In the genomic region with DNA sequence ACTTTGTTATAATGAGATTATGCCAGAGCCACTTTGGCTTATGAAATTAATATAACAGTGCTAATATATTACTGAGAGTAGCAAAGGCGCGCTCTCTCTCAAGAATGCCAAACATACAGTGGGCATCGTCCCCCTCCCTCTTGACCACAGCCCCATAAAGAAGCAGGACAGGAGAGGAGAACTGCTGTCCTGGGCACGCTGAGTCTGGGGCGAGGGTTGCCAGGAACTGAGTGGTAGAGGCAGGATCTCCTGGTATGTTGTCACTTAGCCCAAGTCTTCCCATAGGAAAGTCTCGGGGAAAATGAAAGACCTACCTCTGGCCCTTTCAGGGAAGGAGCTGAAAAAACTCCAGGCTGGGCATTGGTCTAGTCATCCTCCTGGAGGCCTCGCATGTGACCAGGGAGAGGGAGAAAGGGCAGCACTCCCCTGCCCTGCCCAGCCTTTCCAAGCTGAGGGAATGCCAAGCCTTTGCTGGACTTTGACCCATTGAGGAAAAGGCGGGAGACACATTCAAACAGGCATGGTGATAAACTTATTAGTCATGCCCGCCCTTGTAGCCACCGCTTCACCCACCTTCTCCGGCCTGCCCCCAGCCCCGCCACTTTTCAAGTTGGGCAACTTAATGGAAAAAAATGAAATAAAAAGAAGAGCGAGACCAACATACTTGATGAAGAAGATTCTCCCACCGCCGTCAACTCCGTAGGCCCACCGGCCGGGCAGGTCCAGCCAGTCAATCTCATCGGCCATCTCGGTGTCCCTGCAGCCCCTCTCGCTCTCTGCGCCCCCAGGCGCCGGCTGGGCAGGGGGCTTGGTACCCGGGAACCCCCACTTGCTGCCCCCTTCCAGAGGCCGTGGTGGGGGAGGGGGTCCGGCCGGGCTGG, we compare ENCODE assay signal across 2 cellular contexts.
A peak's percentile ranks its signal among the peaks of the same experiment; 100 is the strongest.
TF ChIP-seq lines count a peak whose summit lies in the region.

No MANE protein-coding gene starts in this region.

TF ChIP-seq in K562, 482 proteins besides CTCF, POLR2A, EP300 and RAD21:
- TF ChIP-seq TGIF2 (CRISPR knock-in tag; IDR thresholded peaks at IDR 0.05), result 0 out of 2 replicates have a peak, but pooled peaks have one; percentile 22
- TF ChIP-seq ZNF318 (IDR thresholded peaks at IDR 0.05; ENCODE audit: borderline replicate concordance in 1 of 2, low read depth in 1 of 2), result no peak

TF ChIP-seq in liver, 16 proteins besides CTCF, POLR2A, EP300 and RAD21:
- TF ChIP-seq RXRA (IDR thresholded peaks at IDR 0.05) (peak; percentile 50 to 72), HNF4G (IDR thresholded peaks at IDR 0.05) (peak; percentile 94), MAX (IDR thresholded peaks at IDR 0.05) (peak; percentile 85), EGR1 (IDR thresholded peaks at IDR 0.05; ENCODE audit: low read depth in 2 of 2) (peak in 1 of 2 donors; percentile 3), JUND (IDR thresholded peaks at IDR 0.05) (peak in 1 of 2 donors; percentile 65), HNF4A (conservative IDR thresholded peaks at IDR 0.05) (peak; percentile 94 to 95), SP1 (IDR thresholded peaks at IDR 0.05) (peak; percentile 71), FOXA2 (IDR thresholded peaks at IDR 0.05) (no peak), TAF1 (conservative IDR thresholded peaks at IDR 0.05) (no peak), YY1 (IDR thresholded peaks at IDR 0.05) (peak; percentile 50), FOXA1 (IDR thresholded peaks at IDR 0.05) (no peak), NR2F2 (IDR thresholded peaks at IDR 0.05) (peak; percentile 28), GABPA (IDR thresholded peaks at IDR 0.05 in 1 of 2, conservative IDR thresholded peaks at IDR 0.05 in 1 of 2) (peak in 1 of 2 donors; percentile 26), ATF3 (IDR thresholded peaks at IDR 0.05) (no peak)
- TF ChIP-seq, protein P1, sequence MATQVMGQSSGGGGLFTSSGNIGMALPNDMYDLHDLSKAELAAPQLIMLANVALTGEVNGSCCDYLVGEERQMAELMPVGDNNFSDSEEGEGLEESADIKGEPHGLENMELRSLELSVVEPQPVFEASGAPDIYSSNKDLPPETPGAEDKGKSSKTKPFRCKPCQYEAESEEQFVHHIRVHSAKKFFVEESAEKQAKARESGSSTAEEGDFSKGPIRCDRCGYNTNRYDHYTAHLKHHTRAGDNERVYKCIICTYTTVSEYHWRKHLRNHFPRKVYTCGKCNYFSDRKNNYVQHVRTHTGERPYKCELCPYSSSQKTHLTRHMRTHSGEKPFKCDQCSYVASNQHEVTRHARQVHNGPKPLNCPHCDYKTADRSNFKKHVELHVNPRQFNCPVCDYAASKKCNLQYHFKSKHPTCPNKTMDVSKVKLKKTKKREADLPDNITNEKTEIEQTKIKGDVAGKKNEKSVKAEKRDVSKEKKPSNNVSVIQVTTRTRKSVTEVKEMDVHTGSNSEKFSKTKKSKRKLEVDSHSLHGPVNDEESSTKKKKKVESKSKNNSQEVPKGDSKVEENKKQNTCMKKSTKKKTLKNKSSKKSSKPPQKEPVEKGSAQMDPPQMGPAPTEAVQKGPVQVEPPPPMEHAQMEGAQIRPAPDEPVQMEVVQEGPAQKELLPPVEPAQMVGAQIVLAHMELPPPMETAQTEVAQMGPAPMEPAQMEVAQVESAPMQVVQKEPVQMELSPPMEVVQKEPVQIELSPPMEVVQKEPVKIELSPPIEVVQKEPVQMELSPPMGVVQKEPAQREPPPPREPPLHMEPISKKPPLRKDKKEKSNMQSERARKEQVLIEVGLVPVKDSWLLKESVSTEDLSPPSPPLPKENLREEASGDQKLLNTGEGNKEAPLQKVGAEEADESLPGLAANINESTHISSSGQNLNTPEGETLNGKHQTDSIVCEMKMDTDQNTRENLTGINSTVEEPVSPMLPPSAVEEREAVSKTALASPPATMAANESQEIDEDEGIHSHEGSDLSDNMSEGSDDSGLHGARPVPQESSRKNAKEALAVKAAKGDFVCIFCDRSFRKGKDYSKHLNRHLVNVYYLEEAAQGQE (IDR thresholded peaks at IDR 0.05), result peak; percentile 31
- TF ChIP-seq, protein P2, sequence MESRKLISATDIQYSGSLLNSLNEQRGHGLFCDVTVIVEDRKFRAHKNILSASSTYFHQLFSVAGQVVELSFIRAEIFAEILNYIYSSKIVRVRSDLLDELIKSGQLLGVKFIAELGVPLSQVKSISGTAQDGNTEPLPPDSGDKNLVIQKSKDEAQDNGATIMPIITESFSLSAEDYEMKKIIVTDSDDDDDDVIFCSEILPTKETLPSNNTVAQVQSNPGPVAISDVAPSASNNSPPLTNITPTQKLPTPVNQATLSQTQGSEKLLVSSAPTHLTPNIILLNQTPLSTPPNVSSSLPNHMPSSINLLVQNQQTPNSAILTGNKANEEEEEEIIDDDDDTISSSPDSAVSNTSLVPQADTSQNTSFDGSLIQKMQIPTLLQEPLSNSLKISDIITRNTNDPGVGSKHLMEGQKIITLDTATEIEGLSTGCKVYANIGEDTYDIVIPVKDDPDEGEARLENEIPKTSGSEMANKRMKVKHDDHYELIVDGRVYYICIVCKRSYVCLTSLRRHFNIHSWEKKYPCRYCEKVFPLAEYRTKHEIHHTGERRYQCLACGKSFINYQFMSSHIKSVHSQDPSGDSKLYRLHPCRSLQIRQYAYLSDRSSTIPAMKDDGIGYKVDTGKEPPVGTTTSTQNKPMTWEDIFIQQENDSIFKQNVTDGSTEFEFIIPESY (IDR thresholded peaks at IDR 0.05), result peak; percentile 14
